ENCODE assay signal across 17 cellular contexts in the genomic region with DNA sequence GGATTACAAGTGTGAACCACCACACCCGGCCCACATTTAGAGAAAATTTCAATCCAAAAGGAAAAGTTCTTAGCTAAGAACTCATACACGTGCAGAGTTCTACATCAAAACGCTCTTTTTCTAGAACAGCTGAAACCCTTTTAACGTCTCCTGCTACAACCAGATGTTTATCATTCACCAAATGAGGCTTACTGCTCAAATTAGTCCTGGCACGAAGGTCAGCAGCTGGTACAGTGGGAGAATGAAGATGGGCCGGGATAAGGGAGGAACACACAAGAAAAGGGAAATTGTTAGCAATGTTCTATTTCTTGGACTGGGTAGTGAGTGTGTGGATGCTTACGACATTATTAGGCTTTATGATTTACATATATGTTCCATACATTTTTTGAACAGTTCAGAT. TPM values are rescaled to one million over a fixed set of nuclear protein-coding genes. Genes with fewer than 3 reads are reported as not detected.
DNase-seq lines count a peak whose midpoint lies in the region; ATAC-seq and TF ChIP-seq lines count a peak whose summit lies in the region.
"Had no signal": no experiment of that assay in that cellular context is flagged by ENCODE, and none has a peak within 500 bp of the region (broad histone marks: within the 10 kb centered on the region; RNA-seq: fewer than 3 reads in every experiment).

No MANE protein-coding gene starts in this region.

- peak overlapping the region in 7 of 8 donors; percentile 15 to 82 (median 77) for H3K27ac ChIP-seq in spleen
- no peak overlapping the region for H3K27ac ChIP-seq in effector memory CD4-positive, alpha-beta T cell (ENCODE audit: insufficient read depth, low read length, poor library complexity, severe bottlenecking)
- H3K27ac ChIP-seq: 22Rv1 had no signal

- WGBS in spleen, 5 donors: 84 to 96% (median 86%) methylated on average over 7 of the region's 7 CpGs

- no peak for TF ChIP-seq CTCF in spleen (IDR thresholded peaks at IDR 0.05 in 8 of 11, conservative IDR thresholded peaks at IDR 0.05 in 3 of 11)

- peaks cover 0 to 14% (median 0%) of the 10 kb centered on the region in 6 donors for H3K4me1 ChIP-seq in spleen
- H3K4me1 ChIP-seq in effector memory CD4-positive, alpha-beta T cell (ENCODE audit: control insufficient read depth, insufficient read depth, low read length, poor library complexity, severe bottlenecking): no peaks in the 10 kb centered on the region

- intact Hi-C loops in spleen (cut with DNase I; ENCODE audit: low total_unique reads): no loop called here

- ATAC-seq in SK-N-SH treated with all-trans-retinoic acid at 6 μM for 48 hours: no peak

- peaks cover 0 to 78% (median 3%) of the 10 kb centered on the region in 6 donors for H3K36me3 ChIP-seq in spleen
- no peaks in the 10 kb centered on the region for H3K36me3 ChIP-seq in effector memory CD4-positive, alpha-beta T cell (ENCODE audit: control insufficient read depth, insufficient read depth, low read length)

- H3K27me3 ChIP-seq in spleen (replicated peaks in 1 of 7): no peaks in the 10 kb centered on the region
- no peaks in the 10 kb centered on the region for H3K27me3 ChIP-seq in effector memory CD4-positive, alpha-beta T cell (replicated peaks; ENCODE audit: control insufficient read depth, insufficient read depth, low read length, poor library complexity, severe bottlenecking)

- peak; percentile 20 for DNase-seq in DMS 273 (lab: John Stamatoyannopoulos, UW; ENCODE audit: unreplicated experiment)
- no peak for DNase-seq in DMS 273 treated with DMSO at 0.1 percent for 48 hours (lab: John Stamatoyannopoulos, UW)
- peak; percentile 49 for DNase-seq in fibroblast of gingiva (ENCODE audit: low read depth)
- no peak for DNase-seq in spleen
- no peak for DNase-seq in T-helper 1 cell
- DNase-seq in effector memory CD4-positive, alpha-beta T cell: no peak
- DNase-seq in medulla oblongata (ENCODE audit: extremely low spot score): no peak
- DNase-seq: C1 segment of cervical spinal cord; Calu3; CD4-positive, alpha-beta T cell; DMS153; DMS79 treated with DMSO at 0.1 percent for 48 hours; EL; GOT3; H9 had no signal

- H3K9me3 ChIP-seq in spleen: no peaks in the 10 kb centered on the region
- no peaks in the 10 kb centered on the region for H3K9me3 ChIP-seq in effector memory CD4-positive, alpha-beta T cell (ENCODE audit: control insufficient read depth, low read length)

- no peak overlapping the region for H3K4me3 ChIP-seq in spleen
- no peak overlapping the region for H3K4me3 ChIP-seq in effector memory CD4-positive, alpha-beta T cell (ENCODE audit: insufficient read depth, low read depth, low read length, poor library complexity, severe bottlenecking)

- no peak for TF ChIP-seq POLR2A in spleen (IDR thresholded peaks at IDR 0.05)

TF ChIP-seq in SK-N-SH treated with all-trans-retinoic acid at 6 μM for 48 hours, 23 proteins besides CTCF, POLR2A, EP300 and RAD21:
- TF ChIP-seq ZNF8 (CRISPR knock-in tag; IDR thresholded peaks at IDR 0.05) (no peak), TCF4 (CRISPR knock-in tag; IDR thresholded peaks at IDR 0.05; ENCODE audit: borderline replicate concordance) (peak; percentile 29; the same call in 1 of the 2 replicates), ZC3H10 (CRISPR knock-in tag; IDR thresholded peaks at IDR 0.05) (no peak), ZFP3 (CRISPR knock-in tag; IDR thresholded peaks at IDR 0.05) (no peak), GLIS3 (CRISPR knock-in tag; IDR thresholded peaks at IDR 0.05) (no peak)

RNA-seq across cellular contexts. Expression of gene PRKAB1, which starts 37.2 kb away (rescaled TPM):
- total RNA-seq in spleen: 10 to 100 TPM; 40.7 to 69.2 (median 47.4) TPM
- 10 to 100 TPM; 28.3 to 42.1 (median 39.4) TPM for polyA plus RNA-seq in spleen

Comparison
In these comparisons a context has a peak if more than half of its experiments do, and no peak if none do; other contexts are left out.
1. DNase-seq: peak in DMS 273 (single experiment) and fibroblast of gingiva (single experiment); none in DMS 273 treated with DMSO at 0.1 percent for 48 hours (single experiment), spleen (single experiment), T-helper 1 cell (0 of 5), effector memory CD4-positive, alpha-beta T cell (0 of 3) and medulla oblongata (single experiment).